Comparison of ENCODE assay signal across 1 cellular context in the genomic region with DNA sequence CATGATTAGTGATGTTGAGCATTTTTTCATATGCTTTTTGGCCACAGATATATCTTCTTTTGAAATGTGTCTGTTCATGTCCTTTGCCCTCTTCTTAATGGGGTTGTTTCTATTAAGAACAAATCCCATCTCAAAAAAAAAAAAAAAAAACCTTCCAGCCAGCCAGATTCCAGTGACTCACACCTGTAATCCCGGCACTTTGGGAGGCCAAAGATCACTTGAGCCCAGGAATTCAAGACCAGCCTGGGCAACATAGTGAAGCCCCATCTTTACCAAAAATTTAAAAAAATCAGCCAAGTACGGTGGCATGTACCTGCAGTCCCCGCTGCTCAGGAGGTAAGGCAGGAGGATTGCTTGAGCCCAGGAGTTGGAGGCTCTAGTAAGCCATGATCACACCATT.
TF ChIP-seq lines count a peak whose summit lies in the region.

No MANE protein-coding gene starts in this region.

TF ChIP-seq in H1, 55 proteins besides CTCF, POLR2A, EP300 and RAD21 (continued from another document):
- no peak for TF ChIP-seq CHD2 (IDR thresholded peaks at IDR 0.05; ENCODE audit: low read length)
- TF ChIP-seq SAP30 (IDR thresholded peaks at IDR 0.05; ENCODE audit: insufficient read depth, insufficient replicate concordance, low read length), result no peak
- TF ChIP-seq, protein P1, sequence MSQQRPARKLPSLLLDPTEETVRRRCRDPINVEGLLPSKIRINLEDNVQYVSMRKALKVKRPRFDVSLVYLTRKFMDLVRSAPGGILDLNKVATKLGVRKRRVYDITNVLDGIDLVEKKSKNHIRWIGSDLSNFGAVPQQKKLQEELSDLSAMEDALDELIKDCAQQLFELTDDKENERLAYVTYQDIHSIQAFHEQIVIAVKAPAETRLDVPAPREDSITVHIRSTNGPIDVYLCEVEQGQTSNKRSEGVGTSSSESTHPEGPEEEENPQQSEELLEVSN (IDR thresholded peaks at IDR 0.05), result no peak
- no peak for TF ChIP-seq NRF1 (IDR thresholded peaks at IDR 0.05; ENCODE audit: low read depth, low read length)
- TF ChIP-seq KDM1A (IDR thresholded peaks at IDR 0.05; ENCODE audit: borderline replicate concordance, low read length), result no peak
- no peak for TF ChIP-seq SUZ12 (IDR thresholded peaks at IDR 0.05; ENCODE audit: low read length)
- TF ChIP-seq CHD1 (IDR thresholded peaks at IDR 0.05; ENCODE audit: low read depth, low read length), result no peak
